Comparison of ENCODE assay signal across 27 cellular contexts in the genomic region with DNA sequence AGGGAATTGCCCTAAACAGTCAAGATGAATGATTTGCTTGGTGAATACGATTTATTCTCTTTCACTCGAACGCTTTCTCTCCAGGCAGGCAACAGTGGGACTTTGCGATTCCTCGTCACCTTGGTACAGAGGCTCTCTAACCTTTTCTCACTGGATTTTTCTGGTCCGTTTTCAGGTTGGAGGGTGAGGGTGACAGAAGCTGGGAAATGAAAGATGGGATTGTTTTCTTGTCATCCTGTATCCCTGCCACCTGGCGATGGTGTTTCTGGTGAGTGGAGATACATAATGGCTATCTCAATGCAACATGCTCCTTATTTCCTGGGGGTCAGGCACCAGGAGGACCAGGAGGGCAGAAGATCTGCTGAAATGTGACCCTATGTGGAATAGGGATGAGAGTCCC.
"Had no signal": no experiment of that assay in that cellular context is flagged by ENCODE, and none has a peak within 500 bp of the region (broad histone marks: within the 10 kb centered on the region; RNA-seq: fewer than 3 reads in every experiment).

No MANE protein-coding gene starts in this region.

- H3K36me3 ChIP-seq: adrenal gland, MG63, Peyer's patch, SJSA1 had no signal

- H3K27ac ChIP-seq: adrenal gland, Peyer's patch, SJSA1 had no signal

- FAIRE-seq: bronchial epithelial cell, TTC549 had no signal

- H3K9me3 ChIP-seq: adrenal gland, MG63, Peyer's patch, SJSA1 had no signal

- DNase-seq: activated CD4-positive, alpha-beta memory T cell treated with anti-CD3 and anti-CD28 coated beads for 36 hours; activated CD4-positive, alpha-beta T cell treated with anti-CD3 and anti-CD28 coated beads, Interleukin-2, amount 10 ng/mL, durations not matched to agents 7 days and 5 days; activated CD8-positive, alpha-beta memory T cell treated with anti-CD3 and anti-CD28 coated beads, Interleukin-2, amount 50 U/mL, for 4 hours; activated gamma-delta T cell treated with Interleukin-2 at 50 U/mL for 16 hours; activated naive CD4-positive, alpha-beta T cell treated with anti-CD3 and anti-CD28 coated beads for 36 hours; activated T-cell treated with anti-CD3 and anti-CD28 coated beads for 4 hours; activated T-cell treated with anti-CD3 and anti-CD28 coated beads, Interleukin-2, amount 50 U/mL, for 4 hours; adrenal gland; caudate nucleus; Kasumi-1; KG1; MG63; NCI-H1048; NCI-H1105 treated with DMSO at 0.1 percent for 48 hours; NCI-H1436; NCI-H1694; NCI-H1930; NCI-H345; NK-92 treated with Interleukin-12 subunit alpha and Interleukin-12 subunit beta, amount 100 ng/mL, for 24 hours; PC-3; Peyer's patch; RPMI8226; SHP77 treated with DMSO at 0.1 percent for 48 hours had no signal

- H3K4me1 ChIP-seq: adrenal gland, Peyer's patch, SJSA1 had no signal

- ATAC-seq: activated naive CD4-positive, alpha-beta T cell treated with anti-CD3 and anti-CD28 coated beads, Interleukin-2, amount 50 U/mL, for 72 hours; activated T-cell treated with anti-CD3 and anti-CD28 coated beads, Interleukin-2, amount 50 U/mL, for 4 hours; PC-3 had no signal

- H3K4me3 ChIP-seq: adrenal gland, MG63, Peyer's patch, SJSA1 had no signal

- H3K27me3 ChIP-seq: adrenal gland, MG63, Peyer's patch, SJSA1 had no signal
